Comparison of ENCODE assay signal across 7 cellular contexts in genomic region chr5:127517480-127518318, GRCh38. TPM values are rescaled to one million over a fixed set of nuclear protein-coding genes. Genes with fewer than 3 reads are reported as not detected.
DNase-seq lines count a peak whose midpoint lies in the region; ATAC-seq and TF ChIP-seq lines count a peak whose summit lies in the region.

PRRC1 (plus strand) TSS chr5:127517640; CDS start chr5:127523480, 5,840 bp downstream.

- intact Hi-C loops in sciatic nerve (cut with DNase I): no loop called here

- DNase-seq in NCI-H1694 (lab: John Stamatoyannopoulos, UW) (peak; percentile 12), T-helper 9 cell (peak; percentile 73), astrocyte of the hippocampus (ENCODE audit: low read depth, low spot score) (peak; percentile 94), hypothalamus (lab: John Stamatoyannopoulos, UW) (peak; percentile 12 to 86 (median 64)), sciatic nerve (ENCODE audit: low spot score) (peak; percentile 86)

- peak; percentile 95 for ATAC-seq in GM18505 (IDR thresholded peaks at IDR 0.05; ENCODE audit: unreplicated experiment)
- ATAC-seq in HG02870 (IDR thresholded peaks at IDR 0.05; ENCODE audit: unreplicated experiment): peak; percentile 83
- ATAC-seq in sciatic nerve: peak; percentile 96

- TF ChIP-seq POLR2A in GM18505 (IDR thresholded peaks at IDR 0.05; ENCODE audit: borderline replicate concordance, extremely low read depth, insufficient read depth, insufficient read length): peak; percentile 79

RNA-seq across cellular contexts. Expression of gene PRRC1, which starts in this region (rescaled TPM):
- 47.2 TPM for total RNA-seq in sciatic nerve

Comparison
In these comparisons a context has a peak if more than half of its experiments do, and no peak if none do; other contexts are left out.
1. Peak in every context shown above with its lines: DNase-seq and ATAC-seq.
2. DNase-seq: peak in every context shown above with its lines; median percentile 94 in astrocyte of the hippocampus; 86 in sciatic nerve; 73 in T-helper 9 cell; 64 in hypothalamus; 12 in NCI-H1694.